In the genomic region with DNA sequence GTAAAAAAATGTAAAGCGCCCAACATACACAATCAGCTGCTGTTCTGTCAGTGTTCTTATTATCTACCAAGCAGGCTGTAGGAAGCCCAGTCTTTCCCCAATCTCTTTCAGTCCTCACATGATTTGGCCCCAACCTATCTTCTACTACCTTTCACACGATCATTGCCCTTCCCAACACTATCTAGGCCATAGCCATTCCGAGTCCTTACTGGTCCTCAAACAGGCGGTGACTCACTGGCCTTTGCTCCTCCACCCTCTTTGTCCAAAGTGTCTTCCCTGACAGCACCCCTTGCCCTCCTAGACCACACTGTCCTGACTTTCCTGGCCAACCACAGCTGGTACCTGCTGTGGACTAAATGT, we compare ENCODE assay signal across 10 cellular contexts. TPM values are rescaled to one million over a fixed set of nuclear protein-coding genes. Genes with fewer than 3 reads are reported as not detected.
DNase-seq lines count a peak whose midpoint lies in the region; ATAC-seq, FAIRE-seq and TF ChIP-seq lines count a peak whose summit lies in the region.
"Had no signal": no experiment of that assay in that cellular context is flagged by ENCODE, and none has a peak within 500 bp of the region (broad histone marks: within the 10 kb centered on the region; RNA-seq: fewer than 3 reads in every experiment).

No MANE protein-coding gene starts in this region.

- FAIRE-seq in GM12878 (lab: Jason Lieb, UNC): no peak

- H3K4me3 ChIP-seq in heart left ventricle (peak overlapping the region in 11 of 12 donors; percentile 74 to 99 (median 84)), GM12878 (peak overlapping the region; percentile 92), mesodermal cell (ENCODE audit: extremely low read depth, insufficient read depth, low read length, poor library complexity, severe bottlenecking) (peak overlapping the region; percentile 86), upper lobe of right lung (peak overlapping the region; percentile 93)

- no peak for TF ChIP-seq EP300 in GM12878 (IDR thresholded peaks at IDR 0.05; ENCODE audit: borderline replicate concordance in 1 of 2, control insufficient read depth in 1 of 2, low read depth in 2 of 2, low read length in 2 of 2)

- in situ Hi-C loops in GM12878 (cut with MboI): loop anchor here (5.0 kb wide), 1 partner anchor 66 kb away; no protein-coding TSS in a partner anchor

- H3K4me2 ChIP-seq in GM12878 (ENCODE audit: control insufficient read depth, insufficient read depth): peak overlapping the region; percentile 92

- POLR2A ChIA-PET in GM12878 (lab: Charles Lee): interaction anchor here (0.5 to 2.3 kb wide), 9 partner anchors 11 to 68 kb away, joined by 3 to 10 read pairs (median 4); no protein-coding TSS in a partner anchor

- 81 to 94% (median 84%) methylated on average over 4 of the region's 4 CpGs for WGBS in heart left ventricle, 4 donors
- 93% methylated on average over 4 of the region's 4 CpGs for WGBS in GM12878 (ENCODE audit: insufficient coverage, insufficient replicate concordance, low lambda C conversion rate, missing lambda C conversion rate)
- WGBS in mesodermal cell (ENCODE audit: insufficient coverage in 2 of 2), 2 experiments: 96 to 97% methylated on average over 3 to 4 of the region's 4 CpGs

- H3K9me3 ChIP-seq in heart left ventricle (no peaks in the 10 kb centered on the region), GM12878 (replicated peaks; ENCODE audit: control insufficient read depth, insufficient read depth, low read length) (no peaks in the 10 kb centered on the region), mesodermal cell (ENCODE audit: control insufficient read depth, low read length) (no peaks in the 10 kb centered on the region), upper lobe of right lung (no peaks in the 10 kb centered on the region)

- ATAC-seq in heart left ventricle (no peak), GM12878 (no peak), upper lobe of right lung (no peak), HG02678 (IDR thresholded peaks at IDR 0.05; ENCODE audit: unreplicated experiment) (no peak), GM21360 (IDR thresholded peaks at IDR 0.05; ENCODE audit: unreplicated experiment) (no peak)

- peaks cover 25% of the 10 kb centered on the region for H3K79me2 ChIP-seq in GM12878 (ENCODE audit: control insufficient read depth, insufficient read depth, low read length)

- SMC1A ChIA-PET in GM12878 (lab: Charles Lee; ENCODE audit: uncharacterized antibody, unreplicated experiment): interaction anchor here (0.9 to 11.8 kb wide), 9 partner anchors 13 to 76 kb away, joined by 3 to 227 read pairs (median 7); no protein-coding TSS in a partner anchor

- no TSS peak for BruUV-seq in GM12878 (replicated peaks; lab: Mats Ljungman, UMichigan)

- H3K4me1 ChIP-seq in heart left ventricle (peaks cover 0 to 36% (median 21%) of the 10 kb centered on the region in 12 donors), GM12878 (ENCODE audit: control insufficient read depth, insufficient read depth, low read length) (peaks cover 7% of the 10 kb centered on the region; the same call in 1 of the 2 replicates), mesodermal cell (ENCODE audit: control insufficient read depth, insufficient read depth, low read length, poor library complexity, severe bottlenecking) (no peaks in the 10 kb centered on the region), upper lobe of right lung (peaks cover 7% of the 10 kb centered on the region)

- DNase-seq in heart left ventricle: no peak
- DNase-seq in cardiac septum (ENCODE audit: low spot score): no peak
- no peak for DNase-seq in GM12878 (ENCODE audit: low read depth, low spot score)
- DNase-seq in upper lobe of right lung: peak; percentile 23
- no peak for DNase-seq in ecto neural progenitor cell (ENCODE audit: low spot score)
- DNase-seq: activated CD8-positive, alpha-beta memory T cell treated with anti-CD3 and anti-CD28 coated beads, Interleukin-2, amount 50 U/mL, for 48 hours; GDM1 had no signal

- CTCF ChIA-PET in GM12878 (lab: Yijun Ruan, JAX): interaction anchor here (1.3 to 14.2 kb wide), 7 partner anchors 13 to 69 kb away, joined by 3 to 476 read pairs (median 11); partner anchors contain the start of gene PRKCD

- TF ChIP-seq CTCF in heart left ventricle (IDR thresholded peaks at IDR 0.05) (no peak), GM12878 (IDR thresholded peaks at IDR 0.05 in 2 of 3, conservative IDR thresholded peaks at IDR 0.05 in 1 of 3; ENCODE audit: control insufficient read depth in 2 of 3, extremely low read depth in 1 of 3, insufficient read depth in 1 of 3, low read depth in 3 of 3, low read length in 3 of 3) (no peak), upper lobe of right lung (IDR thresholded peaks at IDR 0.05) (no peak)

- H4K20me1 ChIP-seq in GM12878 (ENCODE audit: control insufficient read depth, insufficient read depth): no peaks in the 10 kb centered on the region

- peak overlapping the region; percentile 93; the same call in 1 of the 2 replicates for H3K9ac ChIP-seq in GM12878 (ENCODE audit: control insufficient read depth, insufficient read depth, low read length)

- peak overlapping the region; percentile 71 to 96 (median 92) for H3K27ac ChIP-seq in heart left ventricle
- peak overlapping the region; percentile 87 for H3K27ac ChIP-seq in GM12878 (ENCODE audit: control insufficient read depth, insufficient read depth)
- H3K27ac ChIP-seq in mesodermal cell (ENCODE audit: low read depth, low read length, severe bottlenecking): no peak overlapping the region
- peak overlapping the region; percentile 92 for H3K27ac ChIP-seq in upper lobe of right lung

- H2AFZ ChIP-seq in GM12878 (ENCODE audit: control insufficient read depth, low read depth, low read length): peak overlapping the region; percentile 99

- peaks cover 0 to 10% (median 1%) of the 10 kb centered on the region in 9 donors for H3K36me3 ChIP-seq in heart left ventricle
- 0 out of 4 replicates have a peak, but pooled peaks cover 0 to 3% of the 10 kb centered on the region in 2 experiments for H3K36me3 ChIP-seq in GM12878 (ENCODE audit: control insufficient read depth in 2 of 2, insufficient read depth in 2 of 2, low read length in 1 of 2)
- H3K36me3 ChIP-seq in mesodermal cell (ENCODE audit: control insufficient read depth, insufficient read depth, low read length): peaks cover 1% of the 10 kb centered on the region
- no peaks in the 10 kb centered on the region for H3K36me3 ChIP-seq in upper lobe of right lung

- RAD21 ChIA-PET in GM12878 (lab: Charles Lee; ENCODE audit: unreplicated experiment): interaction anchor here (0.9 to 7.9 kb wide), 9 partner anchors 14 to 65 kb away, joined by 3 to 151 read pairs (median 4); no protein-coding TSS in a partner anchor

- intact Hi-C loops in heart left ventricle (cut with DNase I): loop anchor here in 9 of 10 donors (2.0 to 5.0 kb wide), 3 partner anchors 28 to 66 kb away; partner anchors contain the start of gene PRKCD (in 2 of the 9)
- intact Hi-C loops in cardiac septum (cut with DNase I): loop anchor here (2.0 kb wide), 1 partner anchor 30 kb away; the partner anchor contains the start of gene PRKCD
- intact Hi-C loops in GM12878 (cut with micrococcal nuclease; ENCODE audit: unreplicated experiment): loop anchor here (2.0 kb wide), 1 partner anchor 30 kb away; the partner anchor contains the start of gene PRKCD
- intact Hi-C loops in upper lobe of right lung (cut with DNase I): no loop called here

- TF ChIP-seq POLR2A in heart left ventricle (IDR thresholded peaks at IDR 0.05) (no peak), GM12878 (IDR thresholded peaks at IDR 0.05; ENCODE audit: low read depth, low read length) (no peak)

- H3K27me3 ChIP-seq in heart left ventricle (no peaks in the 10 kb centered on the region), GM12878 (replicated peaks in 1 of 2; ENCODE audit: control insufficient read depth in 2 of 2, insufficient read depth in 2 of 2, low read length in 1 of 2) (no peaks in the 10 kb centered on the region), upper lobe of right lung (no peaks in the 10 kb centered on the region)

- no peak for TF ChIP-seq RAD21 in GM12878 (IDR thresholded peaks at IDR 0.05; ENCODE audit: insufficient read depth, low read depth, low read length)

RNA-seq across cellular contexts. Expression of gene RFT1, which starts 0.9 kb away (rescaled TPM):
- 10 to 100 TPM in 3 of 9 donors, 1 to 10 TPM in 6; 5.4 to 16.2 (median 8.8) TPM for total RNA-seq in heart left ventricle
- polyA plus RNA-seq in heart left ventricle: 1 to 10 TPM; 5.0 to 9.3 TPM
- 8.6 TPM for total RNA-seq in cardiac septum
- total RNA-seq in GM12878 (2013; cell fraction: nucleolus; rRNA removed): 64.3 and 64.9 TPM in 2 replicates
- total RNA-seq in GM12878 (2014; rRNA removed): 27.5 and 31.1 TPM in 2 replicates
- 16.0 and 16.6 TPM in 2 replicates for total RNA-seq in GM12878 (2014; rRNA removed; fragmentation: Illumina TruSeq; extraction: Trizol)
- 40.3 and 41.3 TPM in 2 replicates for total RNA-seq in GM12878 (2021)
- polyA plus RNA-seq in GM12878 (2011; ENCODE audit: low read depth): 8.9 TPM
- 29.5 and 34.5 TPM in 2 replicates for polyA plus RNA-seq in GM12878 (2011; rRNA removed)
- 27.7 and 30.4 TPM in 2 replicates for polyA plus RNA-seq in GM12878 (2011; cell fraction: cytosol; rRNA removed)
- polyA plus RNA-seq in GM12878 (2011; cell fraction: nucleus; rRNA removed): 15.8 and 24.1 TPM in 2 replicates
- polyA plus RNA-seq in GM12878 (2012): 16.6 and 24.6 TPM in 2 replicates
- polyA plus RNA-seq in GM12878 (2014; fragmentation: Illumina TruSeq; extraction: Trizol): 33.3 and 34.5 TPM in 2 replicates
- polyA plus RNA-seq in GM12878 (2014; fragmentation: Nextera tagmentation; extraction: Ambion mirVana): 10 to 100 TPM; 24.7 to 29.0 TPM
- 33.5 and 36.0 TPM in 2 replicates for polyA plus RNA-seq in GM12878 (2014; rRNA removed)
- 10 to 100 TPM; 73.8 to 75.1 TPM for polyA plus RNA-seq in GM12878 (2016; fragmentation: Nextera tagmentation; extraction: Ambion mirVana)
- polyA minus RNA-seq in GM12878 (2011; rRNA and poly(A)+ RNA removed): 41.8 and 52.7 TPM in 2 replicates
- polyA minus RNA-seq in GM12878 (2011; cell fraction: cytosol; rRNA and poly(A)+ RNA removed): 11.5 and 13.1 TPM in 2 replicates
- 13.4 and 21.2 TPM in 2 replicates for polyA minus RNA-seq in GM12878 (2011; cell fraction: nucleus; rRNA and poly(A)+ RNA removed)
- polyA plus RNA-seq in mesodermal cell (2013, experiment 1 of 2): 24.8 TPM
- 21.6 TPM for polyA plus RNA-seq in mesodermal cell (2013, experiment 2 of 2)
- total RNA-seq in upper lobe of right lung: 20.6 TPM

RNA-seq across cellular contexts. Expression of gene PRKCD, which starts 29.9 kb away (rescaled TPM):
- 10 to 100 TPM in 6 of 9 donors, 1 to 10 TPM in 3; 5.3 to 44.5 (median 11.6) TPM for total RNA-seq in heart left ventricle
- polyA plus RNA-seq in heart left ventricle: 10 to 100 TPM in 1 of 2 donors, 1 to 10 TPM in 1; 7.8 to 13.4 TPM
- total RNA-seq in cardiac septum: 10.6 TPM
- total RNA-seq in GM12878 (2013; cell fraction: nucleolus; rRNA removed): 13.2 and 14.9 TPM in 2 replicates
- total RNA-seq in GM12878 (2014; rRNA removed): 12.5 and 17.3 TPM in 2 replicates
- total RNA-seq in GM12878 (2014; rRNA removed; fragmentation: Illumina TruSeq; extraction: Trizol): 28.0 TPM in 2 replicates
- total RNA-seq in GM12878 (2021): 78.3 and 81.7 TPM in 2 replicates
- polyA plus RNA-seq in GM12878 (2011; ENCODE audit: low read depth): 27.9 TPM
- polyA plus RNA-seq in GM12878 (2011; rRNA removed): 69.0 and 114 TPM in 2 replicates
- polyA plus RNA-seq in GM12878 (2011; cell fraction: cytosol; rRNA removed): 110 and 139 TPM in 2 replicates
- polyA plus RNA-seq in GM12878 (2011; cell fraction: nucleus; rRNA removed): 155 and 176 TPM in 2 replicates
- 57.8 and 64.6 TPM in 2 replicates for polyA plus RNA-seq in GM12878 (2012)
- polyA plus RNA-seq in GM12878 (2014; fragmentation: Illumina TruSeq; extraction: Trizol): 79.1 and 90.0 TPM in 2 replicates
- 10 to 100 TPM; 13.2 to 22.1 TPM for polyA plus RNA-seq in GM12878 (2014; fragmentation: Nextera tagmentation; extraction: Ambion mirVana)
- polyA plus RNA-seq in GM12878 (2014; rRNA removed): 85.7 and 90.7 TPM in 2 replicates
- polyA plus RNA-seq in GM12878 (2016; fragmentation: Nextera tagmentation; extraction: Ambion mirVana): 10 to 100 TPM; 10.0 to 56.8 TPM
- polyA minus RNA-seq in GM12878 (2011; rRNA and poly(A)+ RNA removed): 123 and 129 TPM in 2 replicates
- polyA minus RNA-seq in GM12878 (2011; cell fraction: cytosol; rRNA and poly(A)+ RNA removed): 34.2 and 36.8 TPM in 2 replicates
- polyA minus RNA-seq in GM12878 (2011; cell fraction: nucleus; rRNA and poly(A)+ RNA removed): 40.1 and 59.2 TPM in 2 replicates
- polyA plus RNA-seq in mesodermal cell (2013, experiment 1 of 2): 26.9 TPM
- 22.8 TPM for polyA plus RNA-seq in mesodermal cell (2013, experiment 2 of 2)
- 78.4 TPM for total RNA-seq in upper lobe of right lung
